14 cellular contexts compared by ENCODE assay signal in genomic region chr12:107127482-107128185, GRCh38. TPM values are rescaled to one million over a fixed set of nuclear protein-coding genes. Genes with fewer than 3 reads are reported as not detected.
DNase-seq lines count a peak whose midpoint lies in the region; ATAC-seq and TF ChIP-seq lines count a peak whose summit lies in the region.
"Had no signal": no experiment of that assay in that cellular context is flagged by ENCODE, and none has a peak within 500 bp of the region (broad histone marks: within the 10 kb centered on the region; RNA-seq: fewer than 3 reads in every experiment).

No MANE protein-coding gene starts in this region.

- H3K9ac ChIP-seq in endodermal cell (ENCODE audit: extremely low read depth, low read length, poor library complexity, severe bottlenecking) = no peak overlapping the region

- H3K4me1 Mint-ChIP-seq in endodermal cell = peaks cover 37% of the 10 kb centered on the region
- H3K4me1 Mint-ChIP-seq: CD4-positive, CD25-positive, alpha-beta regulatory T cell had no signal

- H3K4me3 Mint-ChIP-seq in endodermal cell = no peak overlapping the region
- H3K4me3 Mint-ChIP-seq: CD4-positive, CD25-positive, alpha-beta regulatory T cell had no signal

- intact Hi-C loops in sciatic nerve (cut with DNase I) = no loop called here

- H3K36me3 Mint-ChIP-seq in endodermal cell (ENCODE audit: low read depth) = peaks cover 2% of the 10 kb centered on the region
- H3K36me3 Mint-ChIP-seq: CD4-positive, CD25-positive, alpha-beta regulatory T cell had no signal

- peak in 2 of 3 experiments; percentile 55 to 60 for DNase-seq in NCI-H1417 (lab: John Stamatoyannopoulos, UW)
- no peak for DNase-seq in NCI-H1417 treated with DMSO at 0.1 percent for 48 hours (lab: John Stamatoyannopoulos, UW)
- peak; percentile 13 for DNase-seq in H7
- DNase-seq in WERI-Rb-1 = peak; percentile 44
- no peak for DNase-seq in sciatic nerve (ENCODE audit: low spot score)
- DNase-seq in endodermal cell = no peak
- DNase-seq in NCI-H146 treated with DMSO at 0.1 percent for 48 hours (lab: John Stamatoyannopoulos, UW; ENCODE audit: unreplicated experiment) = no peak
- DNase-seq: CD4-positive, CD25-positive, alpha-beta regulatory T cell; NCI-H510A had no signal

- H3K9me3 ChIP-seq in WERI-Rb-1 (ENCODE audit: severe bottlenecking) (no peaks in the 10 kb centered on the region), neuron (ENCODE audit: low read length) (peaks cover 4% of the 10 kb centered on the region), endodermal cell (ENCODE audit: control insufficient read depth, low read length) (peaks cover 13% of the 10 kb centered on the region)
- H3K9me3 ChIP-seq: BE2C, SJCRH30 had no signal

- ATAC-seq in sciatic nerve = no peak
- ATAC-seq: K562, Panc1 had no signal

- H3K27ac Mint-ChIP-seq in endodermal cell = no peak overlapping the region
- H3K27ac Mint-ChIP-seq: CD4-positive, CD25-positive, alpha-beta regulatory T cell had no signal

- H3K36me3 ChIP-seq in H7 (replicated peaks; ENCODE audit: control insufficient read depth, insufficient read depth, low read length) (no peaks in the 10 kb centered on the region), WERI-Rb-1 (no peaks in the 10 kb centered on the region), neuron (ENCODE audit: insufficient read depth, low read length) (no peaks in the 10 kb centered on the region), endodermal cell (ENCODE audit: control insufficient read depth, insufficient read depth, low read length) (no peaks in the 10 kb centered on the region)
- H3K36me3 ChIP-seq: BE2C, SJCRH30 had no signal

- peak overlapping the region; percentile 55 for H2AFZ ChIP-seq in neuron (ENCODE audit: low read depth, low read length)

- peaks cover 4% of the 10 kb centered on the region for H3K27me3 Mint-ChIP-seq in endodermal cell (ENCODE audit: insufficient read depth)

- H3K27me3 ChIP-seq in H7 (ENCODE audit: control insufficient read depth, insufficient read depth, low read length) (no peaks in the 10 kb centered on the region), WERI-Rb-1 (ENCODE audit: insufficient read depth, low read depth, severe bottlenecking) (no peaks in the 10 kb centered on the region), neuron (ENCODE audit: insufficient read depth, low read length) (no peaks in the 10 kb centered on the region), endodermal cell (ENCODE audit: control insufficient read depth, insufficient read depth, low read length, poor library complexity, severe bottlenecking) (no peaks in the 10 kb centered on the region)
- H3K27me3 ChIP-seq: BE2C, SJCRH30 had no signal

- peak overlapping the region; percentile 83 for H3K27ac ChIP-seq in WERI-Rb-1
- H3K27ac ChIP-seq in endodermal cell (ENCODE audit: low read depth, low read length) = no peak overlapping the region
- H3K27ac ChIP-seq: SJCRH30 had no signal

- H3K9me3 Mint-ChIP-seq in endodermal cell = peaks cover 6% of the 10 kb centered on the region
- H3K9me3 Mint-ChIP-seq: CD4-positive, CD25-positive, alpha-beta regulatory T cell had no signal

- TF ChIP-seq CTCF in WERI-Rb-1 (IDR thresholded peaks at IDR 0.05; ENCODE audit: low read depth, low read length) (no peak), endodermal cell (conservative IDR thresholded peaks at IDR 0.05) (no peak)

- no peak overlapping the region for H3K4me3 ChIP-seq in H7 (ENCODE audit: insufficient read depth, low read depth, low read length)
- H3K4me3 ChIP-seq in WERI-Rb-1 (ENCODE audit: low read depth, low read length) = peak overlapping the region; percentile 25
- H3K4me3 ChIP-seq in neuron (ENCODE audit: low read length) = no peak overlapping the region
- no peak overlapping the region for H3K4me3 ChIP-seq in endodermal cell (ENCODE audit: low read length)
- H3K4me3 ChIP-seq: K562, SJCRH30 had no signal

- H3K4me1 ChIP-seq in neuron (ENCODE audit: insufficient read depth, low read length) (peaks cover 44% of the 10 kb centered on the region), endodermal cell (ENCODE audit: control insufficient read depth, insufficient read depth, low read length) (peaks cover 10% of the 10 kb centered on the region)
- H3K4me1 ChIP-seq: SJCRH30 had no signal

- WGBS in endodermal cell (ENCODE audit: insufficient coverage in 1 of 2, insufficient read length in 1 of 2), 2 experiments = 50 to 65% methylated on average over 2 to 4 of the region's 5 CpGs

RNA-seq across cellular contexts. Expression of gene CRY1, which starts 34.3 kb away (rescaled TPM):
- 44.0 and 44.9 TPM in 2 replicates for total RNA-seq in H7 (2014; rRNA removed; shearing (Covaris generic))
- total RNA-seq in sciatic nerve (20.2 TPM), endodermal cell (10 to 100 TPM; 29.9 to 33.4 TPM)
- polyA plus RNA-seq in endodermal cell (2013, experiment 1 of 2) = 26.3 TPM
- 27.7 TPM for polyA plus RNA-seq in endodermal cell (2013, experiment 2 of 2)

Comparison
In these comparisons a context has a peak if more than half of its experiments do, and no peak if none do; other contexts are left out.
1. DNase-seq: peak in NCI-H1417 (2 of 3), H7 (single experiment) and WERI-Rb-1 (single experiment); none in NCI-H1417 treated with DMSO at 0.1 percent for 48 hours (single experiment), sciatic nerve (single experiment), endodermal cell (single experiment) and NCI-H146 treated with DMSO at 0.1 percent for 48 hours (single experiment).